ENCODE assay signal across 28 cellular contexts in the genomic region with DNA sequence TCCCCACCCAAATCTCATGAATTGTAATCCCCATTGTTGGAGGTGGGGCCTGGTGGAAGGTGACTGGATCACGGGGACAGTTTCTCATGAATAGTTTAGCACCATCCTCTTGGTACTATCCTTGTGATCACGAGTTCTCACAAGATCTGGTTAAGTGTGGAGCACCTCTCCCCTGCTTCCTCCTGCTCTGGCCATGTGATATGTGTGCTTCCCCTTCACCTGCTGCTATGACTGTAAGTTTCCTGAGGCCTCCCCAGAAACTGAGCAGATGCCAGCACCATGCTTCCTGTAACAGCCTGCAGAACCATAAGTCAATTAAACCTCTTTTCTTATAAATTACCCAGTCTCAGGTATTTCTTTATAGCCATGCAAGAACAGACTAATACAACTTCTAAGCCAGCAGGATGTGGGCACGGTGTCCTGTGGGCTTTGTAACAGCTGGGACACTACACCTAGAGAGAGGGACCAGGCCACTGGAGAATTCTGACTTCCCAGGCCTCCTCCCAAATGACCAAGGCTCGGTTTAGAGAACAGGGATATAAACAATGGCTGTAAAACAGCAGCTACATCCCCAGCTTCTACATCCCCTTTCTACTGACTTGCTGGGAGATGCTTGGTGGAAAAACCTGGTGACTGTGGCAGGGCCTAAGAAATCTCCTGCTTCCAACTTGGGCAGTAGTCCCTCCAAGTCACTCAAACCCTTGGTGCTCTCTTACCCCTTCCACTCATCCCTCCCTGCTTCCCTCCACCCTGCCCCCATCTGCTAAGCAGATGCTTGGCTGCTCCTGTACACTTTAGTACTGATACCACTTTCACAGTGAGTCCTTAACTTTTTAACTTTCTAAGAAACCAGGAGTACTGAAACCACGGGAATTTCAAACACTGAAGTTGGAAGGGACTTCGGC. TPM values are rescaled to one million over a fixed set of nuclear protein-coding genes. Genes with fewer than 3 reads are reported as not detected.
A peak's percentile ranks its signal among the peaks of the same experiment; 100 is the strongest.
DNase-seq lines count a peak whose midpoint lies in the region; ATAC-seq, FAIRE-seq and TF ChIP-seq lines count a peak whose summit lies in the region.
"Had no signal": no experiment of that assay in that cellular context is flagged by ENCODE, and none has a peak within 500 bp of the region (broad histone marks: within the 10 kb centered on the region; RNA-seq: fewer than 3 reads in every experiment).

No MANE protein-coding gene starts in this region.

- H3K4me3 Mint-ChIP-seq in activated naive CD4-positive, alpha-beta T cell treated with anti-CD3 and anti-CD28 coated beads for 36 hours = no peak overlapping the region
- H3K4me3 Mint-ChIP-seq in T-cell (peak overlapping the region in 1 of 3 donors; percentile 25), astrocyte (ENCODE audit: unreplicated experiment) (peak overlapping the region; percentile 4)
- H3K4me3 Mint-ChIP-seq in stimulated activated effector memory CD8-positive, alpha-beta T cell treated with anti-CD3 and anti-CD28 coated beads, Interleukin-12 subunit alpha, Interleukin-12 subunit beta, amount 100 ng/mL, for 72 hours = no peak overlapping the region
- H3K4me3 Mint-ChIP-seq in stimulated activated naive B cell treated with anti-CD40 and anti-IgM and Interleukin-4, amounts not matched to agents 10 μg/mL and 1 μg/mL and 100 μg/mL, for 72 hours = no peak overlapping the region
- H3K4me3 Mint-ChIP-seq: nephron had no signal

- ATAC-seq in T-cell (replicated peaks in 1 of 4) (no peak), GM18867 (IDR thresholded peaks at IDR 0.05; ENCODE audit: unreplicated experiment) (no peak)
- no peak for ATAC-seq in stimulated activated effector memory CD8-positive, alpha-beta T cell treated with anti-CD3 and anti-CD28 coated beads, Interleukin-12 subunit alpha, Interleukin-12 subunit beta, amount 100 ng/mL, for 72 hours
- ATAC-seq in stimulated activated naive B cell treated with anti-CD40 and anti-IgM and Interleukin-4, amounts not matched to agents 10 μg/mL and 1 μg/mL and 100 μg/mL, for 72 hours (replicated peaks) = no peak
- ATAC-seq: left colon, PC-3 had no signal

- intact Hi-C loops in activated naive CD4-positive, alpha-beta T cell treated with anti-CD3 and anti-CD28 coated beads for 36 hours (cut with micrococcal nuclease) = loop anchor here (1.0 to 5.0 kb wide), 2 partner anchors 10 to 36 kb away; no protein-coding TSS in a partner anchor

- no peak for TF ChIP-seq CTCF in astrocyte (IDR thresholded peaks at IDR 0.05; ENCODE audit: insufficient read depth, low read depth, low read length)

- H3K36me3 Mint-ChIP-seq in activated naive CD4-positive, alpha-beta T cell treated with anti-CD3 and anti-CD28 coated beads for 36 hours (ENCODE audit: low read depth) = peaks cover 94% of the 10 kb centered on the region
- peaks cover 86% of the 10 kb centered on the region for H3K36me3 Mint-ChIP-seq in T-cell
- H3K36me3 Mint-ChIP-seq in astrocyte (ENCODE audit: low read depth, unreplicated experiment) = peaks cover 61% of the 10 kb centered on the region
- H3K36me3 Mint-ChIP-seq in stimulated activated effector memory CD8-positive, alpha-beta T cell treated with anti-CD3 and anti-CD28 coated beads, Interleukin-12 subunit alpha, Interleukin-12 subunit beta, amount 100 ng/mL, for 72 hours = peaks cover 100% of the 10 kb centered on the region
- peaks cover 49 to 69% of the 10 kb centered on the region in 2 donors for H3K36me3 Mint-ChIP-seq in stimulated activated naive B cell treated with anti-CD40 and anti-IgM and Interleukin-4, amounts not matched to agents 10 μg/mL and 1 μg/mL and 100 μg/mL, for 72 hours

- POLR2A ChIA-PET in T-cell (lab: Charles Lee) = interaction anchor here in 1 of 2 donors (0.7 kb wide), 1 partner anchor 320 kb away, joined by 4 read pairs; no protein-coding TSS in a partner anchor

- FAIRE-seq in astrocyte (lab: Jason Lieb, UNC) = no peak

- H3K27ac Mint-ChIP-seq in activated naive CD4-positive, alpha-beta T cell treated with anti-CD3 and anti-CD28 coated beads for 36 hours = peak overlapping the region; percentile 80
- H3K27ac Mint-ChIP-seq in T-cell (peak overlapping the region; percentile 80 to 83), astrocyte (ENCODE audit: unreplicated experiment) (peak overlapping the region; percentile 55)
- peak overlapping the region; percentile 84 for H3K27ac Mint-ChIP-seq in stimulated activated effector memory CD8-positive, alpha-beta T cell treated with anti-CD3 and anti-CD28 coated beads, Interleukin-12 subunit alpha, Interleukin-12 subunit beta, amount 100 ng/mL, for 72 hours
- no peak overlapping the region for H3K27ac Mint-ChIP-seq in stimulated activated naive B cell treated with anti-CD40 and anti-IgM and Interleukin-4, amounts not matched to agents 10 μg/mL and 1 μg/mL and 100 μg/mL, for 72 hours
- H3K27ac Mint-ChIP-seq: nephron had no signal

- no peaks in the 10 kb centered on the region for H3K27me3 Mint-ChIP-seq in activated naive CD4-positive, alpha-beta T cell treated with anti-CD3 and anti-CD28 coated beads for 36 hours (ENCODE audit: low read depth)
- H3K27me3 Mint-ChIP-seq in T-cell = no peaks in the 10 kb centered on the region
- no peaks in the 10 kb centered on the region for H3K27me3 Mint-ChIP-seq in astrocyte (ENCODE audit: low read depth, unreplicated experiment)
- H3K27me3 Mint-ChIP-seq in stimulated activated naive B cell treated with anti-CD40 and anti-IgM and Interleukin-4, amounts not matched to agents 10 μg/mL and 1 μg/mL and 100 μg/mL, for 72 hours = no peaks in the 10 kb centered on the region

- no peaks in the 10 kb centered on the region for H3K79me2 ChIP-seq in astrocyte (ENCODE audit: insufficient read depth, low read length)
- H3K79me2 ChIP-seq: parathyroid adenoma had no signal

- H2AFZ ChIP-seq in astrocyte (ENCODE audit: low read depth, low read length) = no peak overlapping the region
- H2AFZ ChIP-seq: parathyroid adenoma had no signal

- DNase-seq in activated naive CD4-positive, alpha-beta T cell treated with anti-CD3 and anti-CD28 coated beads for 36 hours = peak; percentile 49
- no peak for DNase-seq in activated naive CD4-positive, alpha-beta T cell treated with anti-CD3 and anti-CD28 coated beads, Interleukin-2, amount 50 U/mL, for 16 hours
- no peak for DNase-seq in T-cell
- no peak for DNase-seq in astrocyte (ENCODE audit: low read depth)
- DNase-seq in stimulated activated effector memory CD8-positive, alpha-beta T cell treated with anti-CD3 and anti-CD28 coated beads, Interleukin-12 subunit alpha, Interleukin-12 subunit beta, amount 100 ng/mL, for 72 hours (ENCODE audit: low spot score in 2 of 2) = no peak
- no peak for DNase-seq in OCI-M2 (lab: John Stamatoyannopoulos, UW; ENCODE audit: unreplicated experiment)
- no peak for DNase-seq in stimulated activated naive B cell treated with anti-CD40 and anti-IgM and Interleukin-4, amounts not matched to agents 10 μg/mL and 1 μg/mL and 100 μg/mL, for 72 hours
- DNase-seq: activated effector memory CD4-positive, alpha-beta T cell treated with Interleukin-2 at 50 U/mL for 16 hours; cerebellar nuclear complex; DMS153; effector CD4-positive, alpha-beta T cell; esophagus squamous epithelium; GDM1; left colon; mesendoderm; MG63; NCI-H1436 treated with DMSO at 0.1 percent for 48 hours; NCI-H226; NCI-H82; PC-3; SHP77; stimulated activated naive CD4-positive, alpha-beta T cell; SW 1271; transverse colon had no signal

- peaks cover 76% of the 10 kb centered on the region for H3K4me1 Mint-ChIP-seq in activated naive CD4-positive, alpha-beta T cell treated with anti-CD3 and anti-CD28 coated beads for 36 hours (ENCODE audit: low read depth)
- H3K4me1 Mint-ChIP-seq in T-cell = peaks cover 79 to 98% (median 81%) of the 10 kb centered on the region in 3 donors
- peaks cover 23% of the 10 kb centered on the region for H3K4me1 Mint-ChIP-seq in astrocyte (ENCODE audit: low read depth, unreplicated experiment)
- peaks cover 72% of the 10 kb centered on the region for H3K4me1 Mint-ChIP-seq in stimulated activated effector memory CD8-positive, alpha-beta T cell treated with anti-CD3 and anti-CD28 coated beads, Interleukin-12 subunit alpha, Interleukin-12 subunit beta, amount 100 ng/mL, for 72 hours
- peaks cover 0 to 8% of the 10 kb centered on the region in 2 donors for H3K4me1 Mint-ChIP-seq in stimulated activated naive B cell treated with anti-CD40 and anti-IgM and Interleukin-4, amounts not matched to agents 10 μg/mL and 1 μg/mL and 100 μg/mL, for 72 hours
- H3K4me1 Mint-ChIP-seq: nephron had no signal

- H3K27me3 ChIP-seq in astrocyte (ENCODE audit: insufficient read depth, low read length) = no peaks in the 10 kb centered on the region
- H3K27me3 ChIP-seq: esophagus squamous epithelium, MG63, transverse colon had no signal

- no peak overlapping the region for H3K4me3 ChIP-seq in astrocyte (ENCODE audit: insufficient read depth, low read depth, low read length)
- H3K4me3 ChIP-seq: esophagus squamous epithelium, MG63, transverse colon had no signal

- H3K9me3 ChIP-seq in astrocyte (ENCODE audit: insufficient read depth, low read depth, low read length) = no peaks in the 10 kb centered on the region
- H3K9me3 ChIP-seq: esophagus squamous epithelium, MG63, transverse colon had no signal

- H3K36me3 ChIP-seq in astrocyte (ENCODE audit: insufficient read depth, low read length) = peaks cover 58% of the 10 kb centered on the region

- CTCF ChIA-PET in activated naive CD4-positive, alpha-beta T cell treated with anti-CD3 and anti-CD28 coated beads for 36 hours (lab: Charles Lee) = interaction anchor here (0.6 kb wide), 1 partner anchor 34 kb away, joined by 3 read pairs; no protein-coding TSS in a partner anchor
- CTCF ChIA-PET in T-cell (lab: Charles Lee) = no interaction called here

- no peaks in the 10 kb centered on the region for H3K4me1 ChIP-seq in astrocyte (ENCODE audit: insufficient read depth, low read length)
- H3K4me1 ChIP-seq: parathyroid adenoma had no signal

- no peak overlapping the region for H3K27ac ChIP-seq in astrocyte (ENCODE audit: low read depth, low read length)
- H3K27ac ChIP-seq: C4-2B, esophagus squamous epithelium, parathyroid adenoma, transverse colon had no signal

- H3K9ac ChIP-seq in astrocyte (ENCODE audit: low read length) = no peak overlapping the region
- H3K9ac ChIP-seq: parathyroid adenoma had no signal

- peaks cover 21% of the 10 kb centered on the region for H3K9me3 Mint-ChIP-seq in activated naive CD4-positive, alpha-beta T cell treated with anti-CD3 and anti-CD28 coated beads for 36 hours
- H3K9me3 Mint-ChIP-seq in T-cell (peaks cover 0 to 5% (median 0%) of the 10 kb centered on the region in 3 donors), astrocyte (ENCODE audit: unreplicated experiment) (peaks cover 3% of the 10 kb centered on the region)
- peaks cover 5% of the 10 kb centered on the region for H3K9me3 Mint-ChIP-seq in stimulated activated effector memory CD8-positive, alpha-beta T cell treated with anti-CD3 and anti-CD28 coated beads, Interleukin-12 subunit alpha, Interleukin-12 subunit beta, amount 100 ng/mL, for 72 hours
- H3K9me3 Mint-ChIP-seq in stimulated activated naive B cell treated with anti-CD40 and anti-IgM and Interleukin-4, amounts not matched to agents 10 μg/mL and 1 μg/mL and 100 μg/mL, for 72 hours = peaks cover 4 to 10% of the 10 kb centered on the region in 2 donors
- H3K9me3 Mint-ChIP-seq: nephron had no signal

- H3K4me2 ChIP-seq in astrocyte (ENCODE audit: low read length) = no peak overlapping the region

- H4K20me1 ChIP-seq in astrocyte (ENCODE audit: insufficient read depth, low read length) = no peaks in the 10 kb centered on the region

RNA-seq across cellular contexts. Expression of a gene that starts 10.3 kb away (rescaled TPM):
- total RNA-seq in activated naive CD4-positive, alpha-beta T cell treated with anti-CD3 and anti-CD28 coated beads for 36 hours = 100 to 1,000 TPM; 376 to 402 TPM
- total RNA-seq in T-cell = 100 to 1,000 TPM in 3 of 5 donors, 10 to 100 TPM in 2; 77.6 to 229 (median 152) TPM
- 377 and 447 TPM in 2 replicates for total RNA-seq in astrocyte
